Comparison of ENCODE assay signal across 1 cellular context in the genomic region with DNA sequence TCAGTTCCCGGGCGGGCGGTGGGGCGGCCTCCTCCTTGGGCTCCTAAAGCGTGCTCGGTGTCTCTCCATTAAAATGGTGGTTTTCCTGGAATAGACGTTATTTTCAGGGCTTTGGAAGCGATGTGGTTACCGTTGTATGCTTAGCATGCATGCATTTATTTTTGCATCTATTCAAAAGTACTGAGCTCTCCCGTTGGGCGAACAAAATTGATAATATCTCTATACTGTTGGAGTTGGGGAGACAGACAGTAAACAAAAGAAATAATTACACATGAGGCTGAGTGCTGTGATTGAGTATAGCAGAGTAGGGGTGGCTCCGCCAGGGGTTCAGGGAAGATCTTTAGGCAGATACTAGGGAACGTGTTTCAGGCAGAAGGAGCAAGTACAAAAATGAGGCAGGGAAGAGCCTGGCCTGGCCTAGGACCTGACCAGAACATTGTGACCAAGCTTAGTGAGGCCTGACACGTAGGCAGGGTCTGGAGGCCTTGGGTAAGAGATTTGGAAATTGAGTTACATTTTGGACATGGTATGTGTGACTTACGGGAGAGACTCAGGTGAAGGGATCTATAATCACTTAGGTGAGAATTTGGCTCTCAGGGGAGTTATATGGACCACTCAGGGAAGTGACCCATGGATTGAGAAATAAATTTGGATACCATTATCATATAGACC.
TF ChIP-seq lines count a peak whose summit lies in the region.

No MANE protein-coding gene starts in this region.

TF ChIP-seq in GM12878, 131 proteins besides CTCF, POLR2A, EP300 and RAD21:
- TF ChIP-seq SIN3A (IDR thresholded peaks at IDR 0.05; ENCODE audit: low read depth, low read length) (no peak), ZNF384 (IDR thresholded peaks at IDR 0.05; ENCODE audit: borderline replicate concordance, low read depth, low read length) (no peak), POLR2AphosphoS5 (IDR thresholded peaks at IDR 0.05; ENCODE audit: low read length) (peak; percentile 65; the same call in 1 of the 2 replicates), CREM (IDR thresholded peaks at IDR 0.05; ENCODE audit: low read depth) (no peak), RUNX3 (IDR thresholded peaks at IDR 0.05; ENCODE audit: low read length) (peak; percentile 27; the same call in 1 of the 2 replicates), KAT2A (conservative IDR thresholded peaks at IDR 0.05; ENCODE audit: control insufficient read depth, low read depth, low read length) (no peak), ZNF207 (IDR thresholded peaks at IDR 0.05; ENCODE audit: borderline replicate concordance) (no peak), CHD2 (IDR thresholded peaks at IDR 0.05; ENCODE audit: borderline replicate concordance, low read depth, low read length) (no peak), CBX5 (IDR thresholded peaks at IDR 0.05; ENCODE audit: low read depth) (no peak), SMAD5 (IDR thresholded peaks at IDR 0.05; ENCODE audit: low read depth) (no peak), PML (IDR thresholded peaks at IDR 0.05; ENCODE audit: low read length) (peak; percentile 59; the same call in 1 of the 2 replicates), EGR1 (IDR thresholded peaks at IDR 0.05; ENCODE audit: borderline replicate concordance in 1 of 2, low read depth in 2 of 2, low read length in 2 of 2) (no peak), HDAC6 (IDR thresholded peaks at IDR 0.05; ENCODE audit: unreplicated experiment) (no peak), PAX8 (IDR thresholded peaks at IDR 0.05) (no peak), ZNF24 (IDR thresholded peaks at IDR 0.05) (no peak), NR2F1 (conservative IDR thresholded peaks at IDR 0.05) (no peak), IRF4 (IDR thresholded peaks at IDR 0.05; ENCODE audit: low read depth, low read length) (no peak), NFXL1 (IDR thresholded peaks at IDR 0.05; ENCODE audit: borderline replicate concordance) (no peak), EED (IDR thresholded peaks at IDR 0.05; ENCODE audit: low read depth) (no peak; the same call in 1 of the 2 replicates), TAF1 (IDR thresholded peaks at IDR 0.05; ENCODE audit: borderline replicate concordance, low read depth, low read length) (peak; percentile 86), CBFB (IDR thresholded peaks at IDR 0.05; ENCODE audit: low read depth) (no peak), HDGF (IDR thresholded peaks at IDR 0.05) (no peak), STAT3 (IDR thresholded peaks at IDR 0.05; ENCODE audit: low read depth, low read length) (no peak), BCL11A (IDR thresholded peaks at IDR 0.05; ENCODE audit: low read depth, low read length) (no peak), LARP7 (IDR thresholded peaks at IDR 0.05) (no peak), MYB (IDR thresholded peaks at IDR 0.05; ENCODE audit: borderline replicate concordance, low read depth, low read length) (no peak), HCFC1 (IDR thresholded peaks at IDR 0.05; ENCODE audit: low read length) (no peak), POU2F2 (IDR thresholded peaks at IDR 0.05; ENCODE audit: borderline replicate concordance, low read depth, low read length) (peak; percentile 30; the same call in 1 of the 3 replicates), SUZ12 (IDR thresholded peaks at IDR 0.05; ENCODE audit: unreplicated experiment) (no peak), YY1 (IDR thresholded peaks at IDR 0.05; ENCODE audit: low read depth, low read length) (peak; percentile 26; the same call in 1 of the 2 replicates), SMC3 (IDR thresholded peaks at IDR 0.05; ENCODE audit: borderline replicate concordance, low read length) (no peak), JUNB (IDR thresholded peaks at IDR 0.05) (no peak), NFIC (IDR thresholded peaks at IDR 0.05; ENCODE audit: low read depth, low read length) (peak; percentile 2; the same call in 1 of the 2 replicates), NBN (IDR thresholded peaks at IDR 0.05) (no peak), SUPT20H (IDR thresholded peaks at IDR 0.05; ENCODE audit: borderline replicate concordance, control insufficient read depth, low read depth, low read length) (no peak), NR2C2 (IDR thresholded peaks at IDR 0.05; ENCODE audit: borderline replicate concordance, control insufficient read depth, insufficient read length, low read depth) (no peak), SRF (IDR thresholded peaks at IDR 0.05; ENCODE audit: low read depth in 2 of 2, low read length in 2 of 2) (no peak), BMI1 (IDR thresholded peaks at IDR 0.05; ENCODE audit: borderline replicate concordance) (no peak), NR2C1 (IDR thresholded peaks at IDR 0.05) (no peak), MYC (IDR thresholded peaks at IDR 0.05; ENCODE audit: insufficient read depth, insufficient read length, insufficient replicate concordance, low read length, severe bottlenecking) (no peak), IKZF2 (IDR thresholded peaks at IDR 0.05) (peak in 1 of 2 experiments; percentile 6; a peak in 2 of 4 replicates), ASH2L (IDR thresholded peaks at IDR 0.05; ENCODE audit: borderline replicate concordance, low read depth) (no peak), RELA (IDR thresholded peaks at IDR 0.05; ENCODE audit: borderline replicate concordance, partially characterized antibody) (no peak), TCF12 (IDR thresholded peaks at IDR 0.05; ENCODE audit: low read depth, low read length) (0 out of 2 replicates have a peak, but pooled peaks have one; percentile 46), CHD1 (IDR thresholded peaks at IDR 0.05; ENCODE audit: low read depth, low read length) (0 out of 2 replicates have a peak, but pooled peaks have one; percentile 57), MEF2B (IDR thresholded peaks at IDR 0.05; ENCODE audit: partially characterized antibody, poor library complexity, severe bottlenecking) (no peak)
- TF ChIP-seq, protein P1, sequence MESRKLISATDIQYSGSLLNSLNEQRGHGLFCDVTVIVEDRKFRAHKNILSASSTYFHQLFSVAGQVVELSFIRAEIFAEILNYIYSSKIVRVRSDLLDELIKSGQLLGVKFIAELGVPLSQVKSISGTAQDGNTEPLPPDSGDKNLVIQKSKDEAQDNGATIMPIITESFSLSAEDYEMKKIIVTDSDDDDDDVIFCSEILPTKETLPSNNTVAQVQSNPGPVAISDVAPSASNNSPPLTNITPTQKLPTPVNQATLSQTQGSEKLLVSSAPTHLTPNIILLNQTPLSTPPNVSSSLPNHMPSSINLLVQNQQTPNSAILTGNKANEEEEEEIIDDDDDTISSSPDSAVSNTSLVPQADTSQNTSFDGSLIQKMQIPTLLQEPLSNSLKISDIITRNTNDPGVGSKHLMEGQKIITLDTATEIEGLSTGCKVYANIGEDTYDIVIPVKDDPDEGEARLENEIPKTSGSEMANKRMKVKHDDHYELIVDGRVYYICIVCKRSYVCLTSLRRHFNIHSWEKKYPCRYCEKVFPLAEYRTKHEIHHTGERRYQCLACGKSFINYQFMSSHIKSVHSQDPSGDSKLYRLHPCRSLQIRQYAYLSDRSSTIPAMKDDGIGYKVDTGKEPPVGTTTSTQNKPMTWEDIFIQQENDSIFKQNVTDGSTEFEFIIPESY (IDR thresholded peaks at IDR 0.05), result no peak
- TF ChIP-seq, protein P2, sequence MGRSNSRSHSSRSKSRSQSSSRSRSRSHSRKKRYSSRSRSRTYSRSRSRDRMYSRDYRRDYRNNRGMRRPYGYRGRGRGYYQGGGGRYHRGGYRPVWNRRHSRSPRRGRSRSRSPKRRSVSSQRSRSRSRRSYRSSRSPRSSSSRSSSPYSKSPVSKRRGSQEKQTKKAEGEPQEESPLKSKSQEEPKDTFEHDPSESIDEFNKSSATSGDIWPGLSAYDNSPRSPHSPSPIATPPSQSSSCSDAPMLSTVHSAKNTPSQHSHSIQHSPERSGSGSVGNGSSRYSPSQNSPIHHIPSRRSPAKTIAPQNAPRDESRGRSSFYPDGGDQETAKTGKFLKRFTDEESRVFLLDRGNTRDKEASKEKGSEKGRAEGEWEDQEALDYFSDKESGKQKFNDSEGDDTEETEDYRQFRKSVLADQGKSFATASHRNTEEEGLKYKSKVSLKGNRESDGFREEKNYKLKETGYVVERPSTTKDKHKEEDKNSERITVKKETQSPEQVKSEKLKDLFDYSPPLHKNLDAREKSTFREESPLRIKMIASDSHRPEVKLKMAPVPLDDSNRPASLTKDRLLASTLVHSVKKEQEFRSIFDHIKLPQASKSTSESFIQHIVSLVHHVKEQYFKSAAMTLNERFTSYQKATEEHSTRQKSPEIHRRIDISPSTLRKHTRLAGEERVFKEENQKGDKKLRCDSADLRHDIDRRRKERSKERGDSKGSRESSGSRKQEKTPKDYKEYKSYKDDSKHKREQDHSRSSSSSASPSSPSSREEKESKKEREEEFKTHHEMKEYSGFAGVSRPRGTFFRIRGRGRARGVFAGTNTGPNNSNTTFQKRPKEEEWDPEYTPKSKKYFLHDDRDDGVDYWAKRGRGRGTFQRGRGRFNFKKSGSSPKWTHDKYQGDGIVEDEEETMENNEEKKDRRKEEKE (IDR thresholded peaks at IDR 0.05), result no peak
- TF ChIP-seq, protein P3, sequence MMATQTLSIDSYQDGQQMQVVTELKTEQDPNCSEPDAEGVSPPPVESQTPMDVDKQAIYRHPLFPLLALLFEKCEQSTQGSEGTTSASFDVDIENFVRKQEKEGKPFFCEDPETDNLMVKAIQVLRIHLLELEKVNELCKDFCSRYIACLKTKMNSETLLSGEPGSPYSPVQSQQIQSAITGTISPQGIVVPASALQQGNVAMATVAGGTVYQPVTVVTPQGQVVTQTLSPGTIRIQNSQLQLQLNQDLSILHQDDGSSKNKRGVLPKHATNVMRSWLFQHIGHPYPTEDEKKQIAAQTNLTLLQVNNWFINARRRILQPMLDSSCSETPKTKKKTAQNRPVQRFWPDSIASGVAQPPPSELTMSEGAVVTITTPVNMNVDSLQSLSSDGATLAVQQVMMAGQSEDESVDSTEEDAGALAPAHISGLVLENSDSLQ (IDR thresholded peaks at IDR 0.05), result no peak
- TF ChIP-seq, protein P4, sequence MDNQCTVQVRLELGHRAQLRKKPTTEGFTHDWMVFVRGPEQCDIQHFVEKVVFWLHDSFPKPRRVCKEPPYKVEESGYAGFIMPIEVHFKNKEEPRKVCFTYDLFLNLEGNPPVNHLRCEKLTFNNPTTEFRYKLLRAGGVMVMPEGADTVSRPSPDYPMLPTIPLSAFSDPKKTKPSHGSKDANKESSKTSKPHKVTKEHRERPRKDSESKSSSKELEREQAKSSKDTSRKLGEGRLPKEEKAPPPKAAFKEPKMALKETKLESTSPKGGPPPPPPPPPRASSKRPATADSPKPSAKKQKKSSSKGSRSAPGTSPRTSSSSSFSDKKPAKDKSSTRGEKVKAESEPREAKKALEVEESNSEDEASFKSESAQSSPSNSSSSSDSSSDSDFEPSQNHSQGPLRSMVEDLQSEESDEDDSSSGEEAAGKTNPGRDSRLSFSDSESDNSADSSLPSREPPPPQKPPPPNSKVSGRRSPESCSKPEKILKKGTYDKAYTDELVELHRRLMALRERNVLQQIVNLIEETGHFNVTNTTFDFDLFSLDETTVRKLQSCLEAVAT (IDR thresholded peaks at IDR 0.05), result 0 out of 2 replicates have a peak, but pooled peaks have one; percentile 13
- TF ChIP-seq, protein P5, sequence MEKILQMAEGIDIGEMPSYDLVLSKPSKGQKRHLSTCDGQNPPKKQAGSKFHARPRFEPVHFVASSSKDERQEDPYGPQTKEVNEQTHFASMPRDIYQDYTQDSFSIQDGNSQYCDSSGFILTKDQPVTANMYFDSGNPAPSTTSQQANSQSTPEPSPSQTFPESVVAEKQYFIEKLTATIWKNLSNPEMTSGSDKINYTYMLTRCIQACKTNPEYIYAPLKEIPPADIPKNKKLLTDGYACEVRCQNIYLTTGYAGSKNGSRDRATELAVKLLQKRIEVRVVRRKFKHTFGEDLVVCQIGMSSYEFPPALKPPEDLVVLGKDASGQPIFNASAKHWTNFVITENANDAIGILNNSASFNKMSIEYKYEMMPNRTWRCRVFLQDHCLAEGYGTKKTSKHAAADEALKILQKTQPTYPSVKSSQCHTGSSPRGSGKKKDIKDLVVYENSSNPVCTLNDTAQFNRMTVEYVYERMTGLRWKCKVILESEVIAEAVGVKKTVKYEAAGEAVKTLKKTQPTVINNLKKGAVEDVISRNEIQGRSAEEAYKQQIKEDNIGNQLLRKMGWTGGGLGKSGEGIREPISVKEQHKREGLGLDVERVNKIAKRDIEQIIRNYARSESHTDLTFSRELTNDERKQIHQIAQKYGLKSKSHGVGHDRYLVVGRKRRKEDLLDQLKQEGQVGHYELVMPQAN (conservative IDR thresholded peaks at IDR 0.05), result no peak; the same call in 1 of the 2 replicates
- TF ChIP-seq, protein P6, sequence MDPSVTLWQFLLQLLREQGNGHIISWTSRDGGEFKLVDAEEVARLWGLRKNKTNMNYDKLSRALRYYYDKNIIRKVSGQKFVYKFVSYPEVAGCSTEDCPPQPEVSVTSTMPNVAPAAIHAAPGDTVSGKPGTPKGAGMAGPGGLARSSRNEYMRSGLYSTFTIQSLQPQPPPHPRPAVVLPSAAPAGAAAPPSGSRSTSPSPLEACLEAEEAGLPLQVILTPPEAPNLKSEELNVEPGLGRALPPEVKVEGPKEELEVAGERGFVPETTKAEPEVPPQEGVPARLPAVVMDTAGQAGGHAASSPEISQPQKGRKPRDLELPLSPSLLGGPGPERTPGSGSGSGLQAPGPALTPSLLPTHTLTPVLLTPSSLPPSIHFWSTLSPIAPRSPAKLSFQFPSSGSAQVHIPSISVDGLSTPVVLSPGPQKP (IDR thresholded peaks at IDR 0.05; ENCODE audit: low read depth, low read length), result no peak
TF ChIP-seq in GM12878: peak in this region for 11.
